20 cellular contexts compared by ENCODE assay signal in the genomic region with DNA sequence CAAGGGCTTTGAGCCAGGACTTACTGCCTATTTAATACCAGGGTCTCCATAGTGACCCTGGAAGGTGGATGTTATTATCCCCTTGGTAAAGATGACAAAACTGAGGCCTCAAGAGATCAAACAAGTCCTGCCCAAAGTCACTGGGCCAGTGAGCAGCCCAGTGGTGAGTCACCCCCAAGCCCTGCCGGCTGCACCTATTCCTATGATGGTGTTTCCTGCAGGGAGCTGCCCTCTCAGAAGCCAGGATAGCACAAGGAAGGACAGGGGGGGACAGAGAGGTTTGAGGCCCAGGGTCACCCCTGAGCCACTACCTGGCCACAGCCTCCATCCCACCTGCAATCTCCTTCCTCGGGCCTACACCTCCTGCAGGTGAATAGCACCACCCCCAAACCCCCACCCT.
A peak's percentile ranks its signal among the peaks of the same experiment; 100 is the strongest.
DNase-seq lines count a peak whose midpoint lies in the region; ATAC-seq and TF ChIP-seq lines count a peak whose summit lies in the region.
"Had no signal": no experiment of that assay in that cellular context is flagged by ENCODE, and none has a peak within 500 bp of the region (broad histone marks: within the 10 kb centered on the region; RNA-seq: fewer than 3 reads in every experiment).

No MANE protein-coding gene starts in this region.

- H3K4me2 ChIP-seq in HCT116 (ENCODE audit: low read length) (no peak overlapping the region), PC-3 (ENCODE audit: low read length) (no peak overlapping the region), osteoblast (ENCODE audit: insufficient read depth, low read length) (no peak overlapping the region)
- H3K4me2 ChIP-seq: PC-9 had no signal

- no peak overlapping the region for H3K9ac ChIP-seq in HCT116 (ENCODE audit: low read length)
- H3K9ac ChIP-seq in PC-3 (ENCODE audit: low read length) = no peak overlapping the region

- H3K4me3 ChIP-seq in HCT116 (replicated peaks in 1 of 2; ENCODE audit: low read depth in 1 of 2, low read length in 2 of 2) (no peak overlapping the region), PC-3 (ENCODE audit: low read length) (no peak overlapping the region), epithelial cell of esophagus (ENCODE audit: low read length) (no peak overlapping the region), osteoblast (ENCODE audit: insufficient read depth, low read length) (no peak overlapping the region), lower leg skin (ENCODE audit: low read depth, poor library complexity, severe bottlenecking) (no peak overlapping the region)
- H3K4me3 ChIP-seq: K562, PC-9 had no signal

- no peaks in the 10 kb centered on the region for H3K9me2 ChIP-seq in HCT116 (ENCODE audit: insufficient read depth)
- H3K9me2 ChIP-seq in PC-3 (replicated peaks; ENCODE audit: low read length) = no peaks in the 10 kb centered on the region

- TF ChIP-seq CTCF in HCT116 (IDR thresholded peaks at IDR 0.05 in 2 of 3, conservative IDR thresholded peaks at IDR 0.05 in 1 of 3; ENCODE audit: borderline replicate concordance in 1 of 3, insufficient read depth in 1 of 3, low read depth in 2 of 3, low read length in 2 of 3) (no peak), PC-3 (conservative IDR thresholded peaks at IDR 0.05; ENCODE audit: low read depth, low read length) (no peak), epithelial cell of esophagus (IDR thresholded peaks at IDR 0.05; ENCODE audit: insufficient read depth, low read depth, low read length, missing control alignments) (no peak), osteoblast (IDR thresholded peaks at IDR 0.05; ENCODE audit: extremely low read depth, low read depth, low read length) (no peak), lower leg skin (IDR thresholded peaks at IDR 0.05) (no peak)

- peaks cover 21% of the 10 kb centered on the region for H3K27me3 ChIP-seq in HCT116 (ENCODE audit: insufficient read depth, low read length)
- peaks cover 64% of the 10 kb centered on the region for H3K27me3 ChIP-seq in PC-3 (ENCODE audit: low read length)
- H3K27me3 ChIP-seq in osteoblast (ENCODE audit: insufficient read depth, low read length) = no peaks in the 10 kb centered on the region

- no peak for TF ChIP-seq RAD21 in HCT116 (IDR thresholded peaks at IDR 0.05; ENCODE audit: low read depth)

- TF ChIP-seq POLR2A in HCT116 (IDR thresholded peaks at IDR 0.05; ENCODE audit: borderline replicate concordance, extremely low read depth, insufficient read depth, insufficient read length) = no peak
- TF ChIP-seq POLR2A in lower leg skin (IDR thresholded peaks at IDR 0.05) = no peak

- RAD21 ChIA-PET in HCT116 (lab: Charles Lee; ENCODE audit: low non-redundant PET in 1 of 2, low total read pairs in 2 of 2, uncharacterized antibody in 2 of 2, unreplicated experiment in 2 of 2) = no interaction called here

- WGBS in lower leg skin, 2 donors = 74 to 83% methylated on average over 2 of the region's 2 CpGs

- CTCF ChIA-PET in HCT116 (lab: Charles Lee) (no interaction called here), PC-3 (lab: Charles Lee) (no interaction called here)

- no peaks in the 10 kb centered on the region for H3K36me3 ChIP-seq in HCT116 (ENCODE audit: control insufficient read depth in 1 of 2, insufficient read depth in 2 of 2, low read length in 2 of 2)
- H3K36me3 ChIP-seq in PC-3 (ENCODE audit: low read depth, low read length) = no peaks in the 10 kb centered on the region
- no peaks in the 10 kb centered on the region for H3K36me3 ChIP-seq in osteoblast (ENCODE audit: insufficient read depth, low read length)

- no peaks in the 10 kb centered on the region for H3F3A ChIP-seq in PC-3 (ENCODE audit: low read length, unreplicated experiment)

- intact Hi-C loops in HCT116 (cut with micrococcal nuclease) (no loop called here), PC-3 (cut with micrococcal nuclease) (no loop called here), lower leg skin (cut with DNase I; ENCODE audit: low total_unique reads) (no loop called here)

- 0 out of 2 replicates have a peak, but pooled peaks have one; percentile 30 for ATAC-seq in HCT116
- no peak for ATAC-seq in PC-3
- ATAC-seq in HG02884 (IDR thresholded peaks at IDR 0.05; ENCODE audit: unreplicated experiment) = no peak
- ATAC-seq: K562 had no signal

- H2AFZ ChIP-seq in HCT116 (ENCODE audit: low read depth, low read length, poor library complexity, severe bottlenecking) (no peak overlapping the region), PC-3 (ENCODE audit: low read length) (no peak overlapping the region), osteoblast (ENCODE audit: low read length) (no peak overlapping the region)
- H2AFZ ChIP-seq: PC-9 had no signal

- H3K9me3 ChIP-seq in HCT116 (ENCODE audit: control insufficient read depth in 1 of 2, insufficient read depth in 1 of 2, low read depth in 1 of 2, low read length in 2 of 2) (no peaks in the 10 kb centered on the region), PC-3 (ENCODE audit: low read length) (no peaks in the 10 kb centered on the region), osteoblast (ENCODE audit: low read depth, low read length) (no peaks in the 10 kb centered on the region)

- POLR2A ChIA-PET in HCT116 (lab: Charles Lee) (no interaction called here), PC-3 (lab: Charles Lee; ENCODE audit: unreplicated experiment) (no interaction called here)

- H3K4me1 ChIP-seq in HCT116 (ENCODE audit: control insufficient read depth in 1 of 2, insufficient read depth in 2 of 2, low read length in 2 of 2) (no peaks in the 10 kb centered on the region), PC-3 (ENCODE audit: insufficient read depth, low read length) (no peaks in the 10 kb centered on the region), osteoblast (ENCODE audit: insufficient read depth, low read length) (no peaks in the 10 kb centered on the region)

- no peaks in the 10 kb centered on the region for H4K20me1 ChIP-seq in HCT116 (ENCODE audit: insufficient read depth)
- 0 out of 2 replicates have a peak, but pooled peaks cover 3% of the 10 kb centered on the region for H4K20me1 ChIP-seq in PC-3 (ENCODE audit: low read length)
- no peaks in the 10 kb centered on the region for H4K20me1 ChIP-seq in osteoblast (ENCODE audit: insufficient read depth, low read length)

- DNase-seq in HCT116 (ENCODE audit: low read depth, low spot score) (no peak), PC-3 (peak; percentile 34), epithelial cell of esophagus (ENCODE audit: low read depth) (peak; percentile 60), osteoblast (ENCODE audit: insufficient read length, low spot score, missing footprints) (peak; percentile 56), lower leg skin (ENCODE audit: low spot score in 2 of 2) (no peak)
- no peak for DNase-seq in stimulated activated CD4-positive, alpha-beta T cell treated with anti-CD3 and anti-CD28 coated beads, Interleukin-15, amount 100 ng/mL, for 24 hours
- DNase-seq: C1 segment of cervical spinal cord; CD4-positive, alpha-beta memory T cell; COR-L47; Kasumi-1; NCI-H1105 treated with DMSO at 0.1 percent for 48 hours; NCI-H146; NCI-H1930; NCI-H2107; NCI-H774; NK-92 treated with Interleukin-12 subunit alpha and Interleukin-12 subunit beta, amount 100 ng/mL, for 24 hours; PC-9; SHP77 treated with DMSO at 0.1 percent for 48 hours had no signal

- BruUV-seq in HCT116 (replicated peaks; lab: Mats Ljungman, UMichigan) = no TSS peak
- no TSS peak for BruUV-seq in PC-3 (replicated peaks; lab: Mats Ljungman, UMichigan)

- H3K27ac ChIP-seq in HCT116 (ENCODE audit: low read depth, low read length) = no peak overlapping the region
- no peak overlapping the region for H3K27ac ChIP-seq in PC-3 (ENCODE audit: low read length)
- no peak overlapping the region for H3K27ac ChIP-seq in osteoblast (ENCODE audit: low read depth, low read length)
- H3K27ac ChIP-seq: PC-9 had no signal

- H3K79me2 ChIP-seq in HCT116 (ENCODE audit: insufficient read depth, low read length) (no peaks in the 10 kb centered on the region), PC-3 (ENCODE audit: low read length) (no peaks in the 10 kb centered on the region), osteoblast (ENCODE audit: insufficient read depth, low read length) (no peaks in the 10 kb centered on the region)

TF ChIP-seq in HCT116, 20 proteins besides CTCF, POLR2A, EP300 and RAD21:
- no peak for TF ChIP-seq SRF (IDR thresholded peaks at IDR 0.05; ENCODE audit: low read depth)
- TF ChIP-seq SIN3A (IDR thresholded peaks at IDR 0.05; ENCODE audit: low read depth) = no peak
- TF ChIP-seq, protein P1, sequence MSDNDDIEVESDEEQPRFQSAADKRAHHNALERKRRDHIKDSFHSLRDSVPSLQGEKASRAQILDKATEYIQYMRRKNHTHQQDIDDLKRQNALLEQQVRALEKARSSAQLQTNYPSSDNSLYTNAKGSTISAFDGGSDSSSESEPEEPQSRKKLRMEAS (IDR thresholded peaks at IDR 0.05) = no peak

Comparison
In these comparisons a context has a peak if more than half of its experiments do, and no peak if none do; other contexts are left out.
1. DNase-seq: peak in PC-3 (single experiment), epithelial cell of esophagus (single experiment) and osteoblast (single experiment); none in HCT116 (single experiment), lower leg skin (0 of 2) and stimulated activated CD4-positive, alpha-beta T cell treated with anti-CD3 and anti-CD28 coated beads, Interleukin-15, amount 100 ng/mL, for 24 hours (single experiment).